ENCODE assay signal across 8 cellular contexts in the genomic region with DNA sequence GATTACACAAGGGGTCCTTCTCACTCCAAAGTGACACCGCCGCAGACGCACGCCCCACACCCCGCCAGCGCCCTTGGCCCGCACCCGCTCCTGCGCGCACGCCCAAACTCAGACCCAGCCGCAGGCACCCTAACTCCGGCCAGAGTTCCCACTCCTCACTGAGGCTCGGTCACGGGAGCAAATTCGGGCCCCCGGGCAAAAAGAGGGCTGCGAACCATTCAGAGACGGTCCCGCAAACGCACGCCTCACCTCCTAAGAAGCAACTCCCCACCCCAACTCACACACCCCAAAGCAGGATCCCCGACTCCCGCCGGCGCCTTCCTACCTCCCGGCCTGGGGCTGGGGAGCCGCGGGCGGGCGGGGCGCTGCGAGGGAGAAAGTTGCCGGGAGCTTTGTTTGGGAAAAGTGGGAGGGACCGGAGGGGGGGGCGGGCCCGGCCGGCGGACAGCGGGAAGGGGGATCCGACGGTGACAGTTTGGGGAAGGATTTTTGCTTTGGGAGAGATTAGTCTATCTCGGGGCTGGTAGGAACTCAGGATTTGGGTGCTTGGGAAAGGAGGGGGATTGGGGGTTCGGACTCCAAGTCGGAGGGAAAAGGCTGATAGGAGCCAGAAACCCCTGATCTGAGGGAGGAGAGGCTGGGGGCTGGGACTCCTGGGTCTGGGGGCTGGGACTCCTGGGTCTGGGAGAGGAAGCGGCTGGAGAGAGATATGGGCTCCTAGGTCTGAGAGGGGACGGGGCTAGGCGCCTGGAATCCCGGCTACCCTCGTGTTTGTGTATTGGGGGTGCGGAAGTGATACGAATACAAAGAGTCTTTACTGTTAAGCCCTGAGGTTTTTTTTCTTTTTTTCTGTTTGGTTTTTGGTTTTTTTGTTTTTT. TPM values are rescaled to one million over a fixed set of nuclear protein-coding genes. Genes with fewer than 3 reads are reported as not detected.
DNase-seq lines count a peak whose midpoint lies in the region; ATAC-seq and TF ChIP-seq lines count a peak whose summit lies in the region.

Gene TEAD2 (minus strand): TSS at position 369 of the 878 bp plus-strand sequence. CDS start 2,341 bp downstream, outside the sequence.

- peak within 1 kb of the TSS; percentile 89 for H3K4me3 ChIP-seq in GM23248
- peak within 1 kb of the TSS; percentile 95 for H3K4me3 ChIP-seq in endodermal cell (ENCODE audit: low read length)
- peak within 1 kb of the TSS; percentile 83 to 90 for H3K4me3 ChIP-seq in mesenchymal stem cell (ENCODE audit: insufficient read depth in 1 of 2, low read depth in 1 of 2, low read length in 2 of 2)
- peak within 1 kb of the TSS; percentile 72 to 90 (median 82) for H3K4me3 ChIP-seq in upper lobe of left lung

- ATAC-seq in upper lobe of left lung (ENCODE audit: low FRiP score in 2 of 2) (peak in 1 of 2 donors; percentile 74), HG02973 (IDR thresholded peaks at IDR 0.05; ENCODE audit: unreplicated experiment) (no peak), HG02981 (IDR thresholded peaks at IDR 0.05; ENCODE audit: unreplicated experiment) (no peak)

- in situ Hi-C loops in GM23248 (cut with MboI), result no loop called here

- H3K9me3 ChIP-seq in GM23248 (ENCODE audit: low read depth) (no peaks in the 10 kb centered on the region), endodermal cell (ENCODE audit: control insufficient read depth, low read length) (no peaks in the 10 kb centered on the region), mesenchymal stem cell (ENCODE audit: control insufficient read depth, low read length) (no peaks in the 10 kb centered on the region), upper lobe of left lung (no peaks in the 10 kb centered on the region)

- TF ChIP-seq POLR2A in upper lobe of left lung (IDR thresholded peaks at IDR 0.05), result peak in 1 of 4 donors; percentile 62

- H4K20me1 ChIP-seq in GM23248 (ENCODE audit: insufficient read depth), result no peaks in the 10 kb centered on the region

- peak within 1 kb of the TSS; percentile 90 for H2AFZ ChIP-seq in GM23248
- peak within 1 kb of the TSS; percentile 23 for H2AFZ ChIP-seq in mesenchymal stem cell (ENCODE audit: low read depth, low read length)

- H3K4me2 ChIP-seq in GM23248 (ENCODE audit: unreplicated experiment), result peak within 1 kb of the TSS; percentile 80
- peak within 1 kb of the TSS; percentile 79 for H3K4me2 ChIP-seq in mesenchymal stem cell (ENCODE audit: low read length, poor library complexity, severe bottlenecking)

- H3F3A ChIP-seq in GM23248 (ENCODE audit: insufficient read depth), result 0 out of 2 replicates have a peak, but pooled peaks cover 2% of the 10 kb centered on the region

- H3K27me3 ChIP-seq in GM23248 (replicated peaks; ENCODE audit: insufficient read depth), result no peaks in the 10 kb centered on the region
- no peaks in the 10 kb centered on the region for H3K27me3 ChIP-seq in endodermal cell (ENCODE audit: control insufficient read depth, insufficient read depth, low read length, poor library complexity, severe bottlenecking)
- no peaks in the 10 kb centered on the region for H3K27me3 ChIP-seq in mesenchymal stem cell (ENCODE audit: control insufficient read depth in 1 of 2, insufficient read depth in 1 of 2, low read length in 2 of 2)
- peaks cover 0 to 4% (median 0%) of the 10 kb centered on the region in 4 donors for H3K27me3 ChIP-seq in upper lobe of left lung

- H2BK12ac ChIP-seq in mesenchymal stem cell (ENCODE audit: low read length in 2 of 2), result peak within 1 kb of the TSS; percentile 72 to 93

- peak within 1 kb of the TSS; percentile 92 to 98 for H3K14ac ChIP-seq in mesenchymal stem cell (ENCODE audit: low read length in 2 of 2)

- peak within 1 kb of the TSS; percentile 92 to 100 for H3K18ac ChIP-seq in mesenchymal stem cell (ENCODE audit: low read depth in 1 of 2, low read length in 2 of 2)

- peak within 1 kb of the TSS; percentile 86 for H3K9ac ChIP-seq in GM23248
- peak within 1 kb of the TSS; percentile 100 for H3K9ac ChIP-seq in endodermal cell (ENCODE audit: extremely low read depth, low read length, poor library complexity, severe bottlenecking)
- H3K9ac ChIP-seq in mesenchymal stem cell (ENCODE audit: low read length), result peak within 1 kb of the TSS; percentile 93

- H2BK5ac ChIP-seq in mesenchymal stem cell (ENCODE audit: low read depth, low read length, poor library complexity, severe bottlenecking), result peak within 1 kb of the TSS; percentile 84

- CTCF ChIA-PET in RWPE1 (lab: Yijun Ruan, JAX), result interaction anchor here (0.6 to 0.7 kb wide), 2 partner anchors 130 to 1772 kb away, joined by 3 to 4 read pairs; no protein-coding TSS in a partner anchor

- 0 out of 2 replicates have a peak, but pooled peaks cover 4% of the 10 kb centered on the region for H3K4me1 ChIP-seq in GM23248 (ENCODE audit: insufficient read depth)
- no peaks in the 10 kb centered on the region for H3K4me1 ChIP-seq in endodermal cell (ENCODE audit: control insufficient read depth, insufficient read depth, low read length)
- H3K4me1 ChIP-seq in mesenchymal stem cell (ENCODE audit: control insufficient read depth, insufficient read depth, low read depth, low read length), result peaks cover 17% of the 10 kb centered on the region
- H3K4me1 ChIP-seq in upper lobe of left lung, result peaks cover 10 to 42% (median 32%) of the 10 kb centered on the region in 4 donors

- peaks cover 7% of the 10 kb centered on the region for H3K4me1 Mint-ChIP-seq in endodermal cell

- no peak within 1 kb of the TSS for H3K27ac Mint-ChIP-seq in endodermal cell

- peak within 1 kb of the TSS; percentile 100 for H3K4ac ChIP-seq in mesenchymal stem cell (ENCODE audit: low read depth in 1 of 2, low read length in 2 of 2)

- peak; percentile 77 for DNase-seq in GM23248
- peak; percentile 78 for DNase-seq in RWPE1 (ENCODE audit: low spot score)
- DNase-seq in endodermal cell, result peak; percentile 92
- DNase-seq in mesenchymal stem cell, result peak; percentile 78
- DNase-seq in upper lobe of left lung, result peak; percentile 73 to 94
- DNase-seq in amniotic stem cell (lab: John Stamatoyannopoulos, UW), result no peak

- peaks cover 13% of the 10 kb centered on the region for H3K79me1 ChIP-seq in mesenchymal stem cell (replicated peaks; ENCODE audit: low read length, poor library complexity, severe bottlenecking)

- peak within 1 kb of the TSS; percentile 97 for H2BK120ac ChIP-seq in mesenchymal stem cell (ENCODE audit: low read depth, low read length)

- no peaks in the 10 kb centered on the region for H3K36me3 ChIP-seq in GM23248 (ENCODE audit: low read depth)
- H3K36me3 ChIP-seq in endodermal cell (ENCODE audit: control insufficient read depth, insufficient read depth, low read length), result peaks cover 24% of the 10 kb centered on the region
- peaks cover 11 to 27% of the 10 kb centered on the region in 2 experiments for H3K36me3 ChIP-seq in mesenchymal stem cell (ENCODE audit: control insufficient read depth in 1 of 2, insufficient read depth in 2 of 2, low read depth in 1 of 2, low read length in 2 of 2)
- peaks cover 0 to 22% (median 15%) of the 10 kb centered on the region in 4 donors for H3K36me3 ChIP-seq in upper lobe of left lung

- H3K23ac ChIP-seq in mesenchymal stem cell (ENCODE audit: low read length in 2 of 2), result peak within 1 kb of the TSS in 1 of 2 experiments; percentile 75

- H3K9me3 Mint-ChIP-seq in endodermal cell, result no peaks in the 10 kb centered on the region

- peaks cover 3% of the 10 kb centered on the region for H3K27me3 Mint-ChIP-seq in endodermal cell (ENCODE audit: insufficient read depth)

- H3K4me3 Mint-ChIP-seq in endodermal cell, result no peak within 1 kb of the TSS

- peak within 1 kb of the TSS; percentile 94 for H2BK15ac ChIP-seq in mesenchymal stem cell (ENCODE audit: low read depth, poor library complexity, severe bottlenecking)

- peak within 1 kb of the TSS; percentile 93 for H2AK5ac ChIP-seq in mesenchymal stem cell (ENCODE audit: low read length, severe bottlenecking)

- no peaks in the 10 kb centered on the region for H3K79me2 ChIP-seq in GM23248 (ENCODE audit: insufficient read depth)

- POLR2A ChIA-PET in RWPE1 (lab: Yijun Ruan, JAX; ENCODE audit: low non-redundant PET), result interaction anchor here (0.6 to 0.7 kb wide), 3 partner anchors 91 to 215 kb away, joined by 3 to 7 read pairs (median 3); partner anchors contain the start of gene ALDH16A1

- TF ChIP-seq EP300 in upper lobe of left lung (IDR thresholded peaks at IDR 0.05), result no peak

- TF ChIP-seq CTCF in RWPE1 (conservative IDR thresholded peaks at IDR 0.05; ENCODE audit: low read depth) (no peak), endodermal cell (conservative IDR thresholded peaks at IDR 0.05) (no peak), upper lobe of left lung (IDR thresholded peaks at IDR 0.05) (no peak)

- H3K36me3 Mint-ChIP-seq in endodermal cell (ENCODE audit: low read depth), result peaks cover 24% of the 10 kb centered on the region

- peak within 1 kb of the TSS; percentile 54 for H3K27ac ChIP-seq in GM23248
- H3K27ac ChIP-seq in RWPE1, result peak within 1 kb of the TSS; percentile 88
- H3K27ac ChIP-seq in endodermal cell (ENCODE audit: low read depth, low read length), result peak within 1 kb of the TSS; percentile 100
- H3K27ac ChIP-seq in mesenchymal stem cell (ENCODE audit: low read length, poor library complexity, severe bottlenecking), result peak within 1 kb of the TSS; percentile 96
- H3K27ac ChIP-seq in upper lobe of left lung, result peak within 1 kb of the TSS; percentile 89 to 96 (median 94)

- H3K9me2 ChIP-seq in GM23248 (ENCODE audit: insufficient read depth), result no peaks in the 10 kb centered on the region

- peak within 1 kb of the TSS; percentile 97 for H4K91ac ChIP-seq in mesenchymal stem cell (ENCODE audit: low read length)

- H4K8ac ChIP-seq in mesenchymal stem cell (ENCODE audit: low read length), result peak within 1 kb of the TSS; percentile 100

- 1% methylated on average over 43 to 51 of the region's 52 CpGs for WGBS in GM23248 (ENCODE audit: low coverage in 1 of 2, low lambda C conversion rate in 2 of 2, missing lambda C conversion rate in 2 of 2), 2 experiments
- 0% methylated on average over 16 to 52 of the region's 52 CpGs for WGBS in endodermal cell (ENCODE audit: insufficient coverage in 1 of 2, insufficient read length in 1 of 2), 2 experiments
- 1% methylated on average over 48 of the region's 52 CpGs for WGBS in mesenchymal stem cell
- WGBS in upper lobe of left lung, 2 donors, result 1 to 3% methylated on average over 39 to 51 of the region's 52 CpGs

RNA-seq across cellular contexts. Expression of gene TEAD2, which starts in this region (rescaled TPM):
- total RNA-seq in GM23248 (2014; rRNA removed; shearing (Covaris generic)), result 13.9 and 18.7 TPM in 2 replicates
- 7.1 and 7.8 TPM in 2 replicates for polyA plus RNA-seq in GM23248 (2016; fragmentation: Nextera tagmentation; extraction: Ambion mirVana)
- 100 to 1,000 TPM; 142 to 166 TPM for total RNA-seq in endodermal cell
- polyA plus RNA-seq in endodermal cell (2013, experiment 1 of 2), result 147 TPM
- polyA plus RNA-seq in endodermal cell (2013, experiment 2 of 2), result 145 TPM
- polyA plus RNA-seq in mesenchymal stem cell (2013, experiment 1 of 2), result 72.7 TPM
- 73.6 TPM for polyA plus RNA-seq in mesenchymal stem cell (2013, experiment 2 of 2)
- total RNA-seq in upper lobe of left lung, result 10 to 100 TPM; 13.6 to 38.0 (median 20.5) TPM
